Comparison of ENCODE assay signal across 20 cellular contexts in genomic region chr6:14278000-14278399, GRCh38.
A peak's percentile ranks its signal among the peaks of the same experiment; 100 is the strongest.
DNase-seq lines count a peak whose midpoint lies in the region; ATAC-seq and TF ChIP-seq lines count a peak whose summit lies in the region.
"Had no signal": no experiment of that assay in that cellular context is flagged by ENCODE, and none has a peak within 500 bp of the region (broad histone marks: within the 10 kb centered on the region; RNA-seq: fewer than 3 reads in every experiment).

No MANE protein-coding gene starts in this region.

- no peak overlapping the region for H3K27ac ChIP-seq in A673 (ENCODE audit: low read depth, low read length, poor library complexity, severe bottlenecking)
- H3K27ac ChIP-seq: GM23248, left lung, thoracic aorta had no signal

- H3K79me2 ChIP-seq in Loucy (ENCODE audit: insufficient read depth, low read length) = no peaks in the 10 kb centered on the region

- TF ChIP-seq CTCF in Loucy (conservative IDR thresholded peaks at IDR 0.05; ENCODE audit: low read length) = no peak
- TF ChIP-seq CTCF in brain (conservative IDR thresholded peaks at IDR 0.05) = no peak
- no peak for TF ChIP-seq CTCF in A673 (conservative IDR thresholded peaks at IDR 0.05; ENCODE audit: low read depth, low read length)

- no peaks in the 10 kb centered on the region for H3K9me3 Mint-ChIP-seq in activated naive CD4-positive, alpha-beta T cell treated with anti-CD3 and anti-CD28 coated beads for 36 hours
- H3K9me3 Mint-ChIP-seq in brain = peaks cover 0 to 17% (median 14%) of the 10 kb centered on the region in 5 experiments
- peaks cover 5% of the 10 kb centered on the region for H3K9me3 Mint-ChIP-seq in stimulated activated effector memory CD8-positive, alpha-beta T cell treated with anti-CD3 and anti-CD28 coated beads, Interleukin-12 subunit alpha, Interleukin-12 subunit beta, amount 100 ng/mL, for 72 hours

- peak overlapping the region; percentile 91 for H3K9ac ChIP-seq in Loucy (ENCODE audit: low read depth, low read length, poor library complexity, severe bottlenecking)
- H3K9ac ChIP-seq: GM23248 had no signal

- no peaks in the 10 kb centered on the region for H3K27me3 ChIP-seq in Loucy (ENCODE audit: insufficient read depth, low read length, poor library complexity, severe bottlenecking)
- no peaks in the 10 kb centered on the region for H3K27me3 ChIP-seq in A673 (replicated peaks; ENCODE audit: insufficient read depth, low read depth, low read length, poor library complexity)
- H3K27me3 ChIP-seq: left lung had no signal

- H3K27ac Mint-ChIP-seq in activated naive CD4-positive, alpha-beta T cell treated with anti-CD3 and anti-CD28 coated beads for 36 hours = peak overlapping the region; percentile 85
- H3K27ac Mint-ChIP-seq in brain = peak overlapping the region in 3 of 5 experiments; percentile 3 to 79 (median 34)
- H3K27ac Mint-ChIP-seq in stimulated activated effector memory CD8-positive, alpha-beta T cell treated with anti-CD3 and anti-CD28 coated beads, Interleukin-12 subunit alpha, Interleukin-12 subunit beta, amount 100 ng/mL, for 72 hours = peak overlapping the region; percentile 83

- POLR2A ChIA-PET in A673 (lab: Charles Lee; ENCODE audit: low non-redundant PET) = no interaction called here

- H3F3A ChIP-seq in Loucy (ENCODE audit: low read depth) = peaks cover 20% of the 10 kb centered on the region

- intact Hi-C loops in activated naive CD4-positive, alpha-beta T cell treated with anti-CD3 and anti-CD28 coated beads for 36 hours (cut with micrococcal nuclease) = loop anchor here (1.0 to 5.0 kb wide), 10 partner anchors 67 to 1499 kb away; no protein-coding TSS in a partner anchor
- intact Hi-C loops in head of caudate nucleus (cut with DNase I) (no loop called here), A673 (cut with micrococcal nuclease; ENCODE audit: unreplicated experiment) (no loop called here)

- no peaks in the 10 kb centered on the region for H3K27me3 Mint-ChIP-seq in activated naive CD4-positive, alpha-beta T cell treated with anti-CD3 and anti-CD28 coated beads for 36 hours (ENCODE audit: low read depth)
- H3K27me3 Mint-ChIP-seq in brain = peaks cover 50% of the 10 kb centered on the region

- H3K9me2 ChIP-seq in Loucy (replicated peaks; ENCODE audit: low read depth, low read length) = no peaks in the 10 kb centered on the region

- no peak for ATAC-seq in stimulated activated effector memory CD8-positive, alpha-beta T cell treated with anti-CD3 and anti-CD28 coated beads, Interleukin-12 subunit alpha, Interleukin-12 subunit beta, amount 100 ng/mL, for 72 hours
- no peak for ATAC-seq in HG02798 (IDR thresholded peaks at IDR 0.05; ENCODE audit: poor library complexity, unreplicated experiment)
- ATAC-seq: left lung had no signal

- H3K4me3 Mint-ChIP-seq in activated naive CD4-positive, alpha-beta T cell treated with anti-CD3 and anti-CD28 coated beads for 36 hours = no peak overlapping the region
- no peak overlapping the region for H3K4me3 Mint-ChIP-seq in brain
- H3K4me3 Mint-ChIP-seq in stimulated activated effector memory CD8-positive, alpha-beta T cell treated with anti-CD3 and anti-CD28 coated beads, Interleukin-12 subunit alpha, Interleukin-12 subunit beta, amount 100 ng/mL, for 72 hours = peak overlapping the region; percentile 41

- BruUV-seq in A673 (replicated peaks; lab: Mats Ljungman, UMichigan) = no TSS peak

- H3K9me3 ChIP-seq in Loucy (ENCODE audit: insufficient read depth, low read depth, low read length) (peaks cover 7% of the 10 kb centered on the region; the same call in 1 of the 2 replicates), A673 (ENCODE audit: low read depth, low read length, poor library complexity, severe bottlenecking) (no peaks in the 10 kb centered on the region)
- H3K9me3 ChIP-seq: thoracic aorta had no signal

- peaks cover 5% of the 10 kb centered on the region; the same call in 1 of the 2 replicates for H3K36me3 ChIP-seq in Loucy (ENCODE audit: insufficient read depth, low read length)
- H3K36me3 ChIP-seq in A673 (ENCODE audit: insufficient read depth, low read length, poor library complexity, severe bottlenecking) = no peaks in the 10 kb centered on the region
- H3K36me3 ChIP-seq: left lung, thoracic aorta had no signal

- CTCF ChIA-PET in activated naive CD4-positive, alpha-beta T cell treated with anti-CD3 and anti-CD28 coated beads for 36 hours (lab: Charles Lee) = interaction anchor here (1.3 kb wide), 1 partner anchor 433 kb away, joined by 3 read pairs; no protein-coding TSS in a partner anchor
- CTCF ChIA-PET in A673 (lab: Charles Lee) = no interaction called here

- H3K4me3 ChIP-seq in Loucy (ENCODE audit: low read length, poor library complexity, severe bottlenecking) (peak overlapping the region; percentile 51), A673 (ENCODE audit: low read depth, low read length, poor library complexity, severe bottlenecking) (no peak overlapping the region)
- H3K4me3 ChIP-seq: GM23248, left lung, thoracic aorta had no signal

- H2AFZ ChIP-seq in Loucy (ENCODE audit: low read length) = no peak overlapping the region
- H2AFZ ChIP-seq: GM23248 had no signal

- H3K4me1 ChIP-seq in Loucy (ENCODE audit: insufficient read depth, low read length, poor library complexity, severe bottlenecking) (peaks cover 56% of the 10 kb centered on the region), A673 (ENCODE audit: insufficient read depth, low read length, poor library complexity, severe bottlenecking) (peaks cover 16% of the 10 kb centered on the region)

- H3K4me1 Mint-ChIP-seq in activated naive CD4-positive, alpha-beta T cell treated with anti-CD3 and anti-CD28 coated beads for 36 hours (ENCODE audit: low read depth) = peaks cover 37% of the 10 kb centered on the region
- peaks cover 69% of the 10 kb centered on the region for H3K4me1 Mint-ChIP-seq in brain
- peaks cover 42% of the 10 kb centered on the region for H3K4me1 Mint-ChIP-seq in stimulated activated effector memory CD8-positive, alpha-beta T cell treated with anti-CD3 and anti-CD28 coated beads, Interleukin-12 subunit alpha, Interleukin-12 subunit beta, amount 100 ng/mL, for 72 hours

- peak overlapping the region; percentile 72 for H3K4me2 ChIP-seq in Loucy (ENCODE audit: low read depth, low read length, poor library complexity, severe bottlenecking)

- DNase-seq in activated naive CD4-positive, alpha-beta T cell treated with anti-CD3 and anti-CD28 coated beads for 36 hours = peak; percentile 41
- DNase-seq in activated naive CD4-positive, alpha-beta T cell treated with Interleukin-2 at 50 U/mL for 16 hours = no peak
- no peak for DNase-seq in stimulated activated effector memory CD8-positive, alpha-beta T cell treated with anti-CD3 and anti-CD28 coated beads, Interleukin-12 subunit alpha, Interleukin-12 subunit beta, amount 100 ng/mL, for 72 hours (ENCODE audit: low spot score in 2 of 2)
- DNase-seq in head of caudate nucleus = no peak
- no peak for DNase-seq in A673 (ENCODE audit: low spot score)
- DNase-seq: anterior cingulate cortex; cerebellar nuclear complex; COR-L47; effector CD8-positive, alpha-beta T cell; glutamatergic neuron; GM23248; Karpas-422; left lung; NCI-H1105; NCI-H2081 treated with DMSO at 0.1 percent for 48 hours; NK-92 treated with Interleukin-12 subunit alpha and Interleukin-12 subunit beta, amount 100 ng/mL, for 24 hours had no signal

- H4K20me1 ChIP-seq in Loucy (ENCODE audit: insufficient read depth, low read length, poor library complexity, severe bottlenecking) = no peaks in the 10 kb centered on the region

- no peaks in the 10 kb centered on the region for H3K36me3 Mint-ChIP-seq in activated naive CD4-positive, alpha-beta T cell treated with anti-CD3 and anti-CD28 coated beads for 36 hours (ENCODE audit: low read depth)
- no peaks in the 10 kb centered on the region for H3K36me3 Mint-ChIP-seq in brain
- no peaks in the 10 kb centered on the region for H3K36me3 Mint-ChIP-seq in stimulated activated effector memory CD8-positive, alpha-beta T cell treated with anti-CD3 and anti-CD28 coated beads, Interleukin-12 subunit alpha, Interleukin-12 subunit beta, amount 100 ng/mL, for 72 hours

Comparison
In these comparisons a context has a peak if more than half of its experiments do, and no peak if none do; other contexts are left out.
1. H3K27ac Mint-ChIP-seq: peak in every context shown above with its lines; median percentile 85 in activated naive CD4-positive, alpha-beta T cell treated with anti-CD3 and anti-CD28 coated beads for 36 hours; 83 in stimulated activated effector memory CD8-positive, alpha-beta T cell treated with anti-CD3 and anti-CD28 coated beads, Interleukin-12 subunit alpha, Interleukin-12 subunit beta, amount 100 ng/mL, for 72 hours; 34 in brain.